1 cellular context compared by ENCODE assay signal in genomic region chr2:85584857-85585780, GRCh38.
A peak's percentile ranks its signal among the peaks of the same experiment; 100 is the strongest.
TF ChIP-seq lines count a peak whose summit lies in the region.

No MANE protein-coding gene starts in this region.

TF ChIP-seq in K562, 482 proteins besides CTCF, POLR2A, EP300 and RAD21 (continued from another document and continues in another):
- peak; percentile 70; the same call in 1 of the 2 replicates for TF ChIP-seq ZBTB40 (IDR thresholded peaks at IDR 0.05)
- TF ChIP-seq ZBTB40 (CRISPR knock-in tag; IDR thresholded peaks at IDR 0.05): no peak
- peak; percentile 76; the same call in 1 of the 2 replicates for TF ChIP-seq ZBTB2 (IDR thresholded peaks at IDR 0.05)
- no peak for TF ChIP-seq HCFC1 (IDR thresholded peaks at IDR 0.05; ENCODE audit: low read depth, low read length)
- no peak for TF ChIP-seq SRSF7 (optimal IDR thresholded peaks at IDR 0.05; ENCODE audit: low read depth, low read length)
- 0 out of 4 replicates have a peak, but pooled peaks of 1 of the 2 experiments have one; percentile 20 for TF ChIP-seq MAZ (CRISPR knock-in tag; conservative IDR thresholded peaks at IDR 0.05 in 1 of 2, IDR thresholded peaks at IDR 0.05 in 1 of 2)
- TF ChIP-seq ELF1 (tag; IDR thresholded peaks at IDR 0.05): peak; percentile 80
- TF ChIP-seq SREBF2 (CRISPR knock-in tag; IDR thresholded peaks at IDR 0.05): no peak
- peak; percentile 82 for TF ChIP-seq GATA2 (CRISPR knock-in tag; IDR thresholded peaks at IDR 0.05)
- TF ChIP-seq NR2C2 (CRISPR knock-in tag; IDR thresholded peaks at IDR 0.05): peak; percentile 76; the same call in 1 of the 2 replicates
- TF ChIP-seq NR2C2 (tag; IDR thresholded peaks at IDR 0.05): peak; percentile 87
- TF ChIP-seq EZH2 (IDR thresholded peaks at IDR 0.05; ENCODE audit: borderline replicate concordance, low read depth, low read length): 0 out of 2 replicates have a peak, but pooled peaks have one; percentile 46
- TF ChIP-seq SFPQ (IDR thresholded peaks at IDR 0.05; ENCODE audit: low read depth, low read length): no peak
- TF ChIP-seq NR2C1 (IDR thresholded peaks at IDR 0.05): peak; percentile 76
- TF ChIP-seq NR2C1 (tag; IDR thresholded peaks at IDR 0.05): peak; percentile 88
- no peak for TF ChIP-seq CCAR2 (IDR thresholded peaks at IDR 0.05; ENCODE audit: low read depth, low read length)
- peak; percentile 76 for TF ChIP-seq DACH1 (IDR thresholded peaks at IDR 0.05; ENCODE audit: partially characterized antibody)
- TF ChIP-seq PTRF (tag; IDR thresholded peaks at IDR 0.05): no peak
- TF ChIP-seq IRF2 (CRISPR knock-in tag; IDR thresholded peaks at IDR 0.05): no peak
- TF ChIP-seq SMARCC2 (IDR thresholded peaks at IDR 0.05; ENCODE audit: low read depth): peak; percentile 91
- TF ChIP-seq XRCC5 (IDR thresholded peaks at IDR 0.05; ENCODE audit: low read depth, low read length): peak; percentile 34; the same call in 1 of the 2 replicates
- no peak for TF ChIP-seq ZNF445 (CRISPR knock-in tag; IDR thresholded peaks at IDR 0.05; ENCODE audit: low read depth)
- no peak for TF ChIP-seq ZKSCAN1 (IDR thresholded peaks at IDR 0.05; ENCODE audit: low read depth, low read length)
- TF ChIP-seq TCF7L2 (IDR thresholded peaks at IDR 0.05; ENCODE audit: low read depth, low read length): 0 out of 2 replicates have a peak, but pooled peaks have one; percentile 49
- no peak for TF ChIP-seq KLF6 (CRISPR knock-in tag; IDR thresholded peaks at IDR 0.05; ENCODE audit: borderline replicate concordance)
- TF ChIP-seq ZBTB17 (CRISPR knock-in tag; IDR thresholded peaks at IDR 0.05): peak; percentile 47; the same call in 1 of the 2 replicates
- TF ChIP-seq STAG1 (CRISPR knock-in tag; IDR thresholded peaks at IDR 0.05; ENCODE audit: borderline replicate concordance): no peak
- TF ChIP-seq ZNF316 (IDR thresholded peaks at IDR 0.05): no peak
- TF ChIP-seq ETV1 (tag; conservative IDR thresholded peaks at IDR 0.05; ENCODE audit: low read depth): peak; percentile 95
- TF ChIP-seq E2F6 (IDR thresholded peaks at IDR 0.05; ENCODE audit: borderline replicate concordance in 1 of 2, extremely low read depth in 1 of 2, insufficient read depth in 1 of 2, insufficient read length in 1 of 2, low read depth in 1 of 2, low read length in 1 of 2, poor library complexity in 1 of 2, severe bottlenecking in 1 of 2): no peak
- TF ChIP-seq CBFA2T2 (conservative IDR thresholded peaks at IDR 0.05): peak; percentile 76
- no peak for TF ChIP-seq TBP (optimal IDR thresholded peaks at IDR 0.05; ENCODE audit: low read depth, low read length)
- TF ChIP-seq LEF1 (IDR thresholded peaks at IDR 0.05): peak; percentile 83
- TF ChIP-seq ZBTB11 (CRISPR knock-in tag; IDR thresholded peaks at IDR 0.05): peak in 1 of 3 experiments; percentile 74; a peak in 2 of 6 replicates
- no peak for TF ChIP-seq KDM2B (CRISPR knock-in tag; IDR thresholded peaks at IDR 0.05)
- TF ChIP-seq ZNF696 (CRISPR knock-in tag; conservative IDR thresholded peaks at IDR 0.05): no peak
- TF ChIP-seq GABPA (tag; conservative IDR thresholded peaks at IDR 0.05; ENCODE audit: low read depth): peak; percentile 73
- no peak for TF ChIP-seq IRF1 (CRISPR knock-in tag; IDR thresholded peaks at IDR 0.05; ENCODE audit: borderline replicate concordance)
- TF ChIP-seq LARP7 (IDR thresholded peaks at IDR 0.05): no peak
- peak; percentile 74 for TF ChIP-seq MTA1 (IDR thresholded peaks at IDR 0.05; ENCODE audit: borderline replicate concordance)
- TF ChIP-seq SOX6 (IDR thresholded peaks at IDR 0.05): peak; percentile 68
- no peak for TF ChIP-seq ZNF740 (CRISPR knock-in tag; IDR thresholded peaks at IDR 0.05)
- no peak for TF ChIP-seq ZNF740 (tag; IDR thresholded peaks at IDR 0.05)
- TF ChIP-seq ZBED1 (IDR thresholded peaks at IDR 0.05): no peak
- no peak for TF ChIP-seq DEAF1 (CRISPR knock-in tag; IDR thresholded peaks at IDR 0.05)
- TF ChIP-seq TCF3 (CRISPR knock-in tag; IDR thresholded peaks at IDR 0.05): peak; percentile 84
- no peak for TF ChIP-seq ZBTB1 (CRISPR knock-in tag; IDR thresholded peaks at IDR 0.05; ENCODE audit: borderline replicate concordance, low read depth)
- no peak for TF ChIP-seq CREBBP (IDR thresholded peaks at IDR 0.05; ENCODE audit: low read depth, low read length)
